9 cellular contexts compared by ENCODE assay signal in genomic region chr2:134669731-134670669, GRCh38. TPM values are rescaled to one million over a fixed set of nuclear protein-coding genes. Genes with fewer than 3 reads are reported as not detected.
A peak's percentile ranks its signal among the peaks of the same experiment; 100 is the strongest.
DNase-seq lines count a peak whose midpoint lies in the region; ATAC-seq and TF ChIP-seq lines count a peak whose summit lies in the region.
"Had no signal": no experiment of that assay in that cellular context is flagged by ENCODE, and none has a peak within 500 bp of the region (broad histone marks: within the 10 kb centered on the region; RNA-seq: fewer than 3 reads in every experiment).

No MANE protein-coding gene starts in this region.

- peak overlapping the region; percentile 78 for H3K27ac ChIP-seq in CD4-positive, CD25-positive, alpha-beta regulatory T cell (ENCODE audit: insufficient read depth, low read length, poor library complexity, severe bottlenecking)
- peak overlapping the region; percentile 68 for H3K27ac ChIP-seq in naive thymus-derived CD4-positive, alpha-beta T cell (ENCODE audit: low read depth, low read length)
- H3K27ac ChIP-seq in tibial artery = no peak overlapping the region

- H3K27ac Mint-ChIP-seq in CD4-positive, CD25-positive, alpha-beta regulatory T cell = peak overlapping the region; percentile 92 to 97 (median 94)
- peak overlapping the region; percentile 89 to 91 for H3K27ac Mint-ChIP-seq in T-cell
- H3K27ac Mint-ChIP-seq in naive thymus-derived CD4-positive, alpha-beta T cell = peak overlapping the region; percentile 74 to 96 (median 89)

- CTCF ChIA-PET in T-cell (lab: Charles Lee) = interaction anchor here (0.6 to 1.4 kb wide), 8 partner anchors 9 to 492 kb away, joined by 3 to 10 read pairs (median 4); no protein-coding TSS in a partner anchor
- CTCF ChIA-PET in naive thymus-derived CD4-positive, alpha-beta T cell (lab: Charles Lee) = interaction anchor here (0.5 to 1.5 kb wide), 2 partner anchors 10 to 39 kb away, joined by 3 to 5 read pairs; no protein-coding TSS in a partner anchor

- TF ChIP-seq CTCF in tibial artery (IDR thresholded peaks at IDR 0.05) = no peak

- peak; percentile 54 to 63 for ATAC-seq in CD4-positive, CD25-positive, alpha-beta regulatory T cell (ENCODE audit: low read depth in 2 of 2)
- ATAC-seq in T-cell (replicated peaks in 1 of 4) = peak; percentile 73 to 91 (median 75)
- peak; percentile 86 for ATAC-seq in naive thymus-derived CD4-positive, alpha-beta T cell
- ATAC-seq in HG03039 (IDR thresholded peaks at IDR 0.05; ENCODE audit: unreplicated experiment) = no peak

- H3K27me3 ChIP-seq in CD4-positive, CD25-positive, alpha-beta regulatory T cell (ENCODE audit: control insufficient read depth, insufficient read depth, low read length) = no peaks in the 10 kb centered on the region
- H3K27me3 ChIP-seq in naive thymus-derived CD4-positive, alpha-beta T cell (ENCODE audit: control insufficient read depth in 2 of 2, insufficient read depth in 2 of 2, low read length in 2 of 2) = no peaks in the 10 kb centered on the region
- H3K27me3 ChIP-seq in tibial artery = peaks cover 0 to 8% of the 10 kb centered on the region in 2 donors

- peaks cover 22 to 90% (median 53%) of the 10 kb centered on the region in 4 donors for H3K4me1 Mint-ChIP-seq in CD4-positive, CD25-positive, alpha-beta regulatory T cell
- H3K4me1 Mint-ChIP-seq in T-cell = peaks cover 81 to 86% (median 85%) of the 10 kb centered on the region in 3 donors
- H3K4me1 Mint-ChIP-seq in naive thymus-derived CD4-positive, alpha-beta T cell = peaks cover 56 to 82% (median 69%) of the 10 kb centered on the region in 7 donors

- H3K4me3 Mint-ChIP-seq in CD4-positive, CD25-positive, alpha-beta regulatory T cell = peak overlapping the region; percentile 53 to 77 (median 70)
- peak overlapping the region; percentile 49 to 78 (median 66) for H3K4me3 Mint-ChIP-seq in T-cell
- H3K4me3 Mint-ChIP-seq in naive thymus-derived CD4-positive, alpha-beta T cell = peak overlapping the region; percentile 62 to 82 (median 70)

- intact Hi-C loops in naive thymus-derived CD4-positive, alpha-beta T cell (cut with micrococcal nuclease) = loop anchor here (1.0 to 10.0 kb wide), 12 partner anchors 9 to 1206 kb away; partner anchors contain the start of genes CCNT2 (in 2 of the 2), RAB3GAP1 (in 2 of the 2), UBXN4 (in 2 of the 2) and MCM6 (in 1 of the 2)
- intact Hi-C loops in tibial artery (cut with DNase I; ENCODE audit: low total_unique reads) = no loop called here

- peaks cover 76% of the 10 kb centered on the region for H3K4me1 ChIP-seq in CD4-positive, CD25-positive, alpha-beta regulatory T cell (ENCODE audit: control insufficient read depth, insufficient read depth, low read length, poor library complexity, severe bottlenecking)
- peaks cover 54 to 61% of the 10 kb centered on the region in 2 donors for H3K4me1 ChIP-seq in naive thymus-derived CD4-positive, alpha-beta T cell (ENCODE audit: control insufficient read depth in 2 of 2, insufficient read depth in 2 of 2, low read length in 2 of 2)
- H3K4me1 ChIP-seq in tibial artery = no peaks in the 10 kb centered on the region

- no peaks in the 10 kb centered on the region for H3K36me3 Mint-ChIP-seq in CD4-positive, CD25-positive, alpha-beta regulatory T cell
- no peaks in the 10 kb centered on the region for H3K36me3 Mint-ChIP-seq in T-cell
- peaks cover 0 to 2% (median 0%) of the 10 kb centered on the region in 5 donors for H3K36me3 Mint-ChIP-seq in naive thymus-derived CD4-positive, alpha-beta T cell

- POLR2A ChIA-PET in T-cell (lab: Charles Lee) = interaction anchor here (0.5 to 1.6 kb wide), 8 partner anchors 9 to 1459 kb away, joined by 3 to 8 read pairs (median 4); no protein-coding TSS in a partner anchor
- POLR2A ChIA-PET in naive thymus-derived CD4-positive, alpha-beta T cell (lab: Charles Lee) = interaction anchor here (0.6 to 3.3 kb wide), 4 partner anchors 10 to 248 kb away, joined by 3 to 25 read pairs (median 10); no protein-coding TSS in a partner anchor

- peaks cover 0 to 3% (median 0%) of the 10 kb centered on the region in 7 donors for H3K9me3 Mint-ChIP-seq in CD4-positive, CD25-positive, alpha-beta regulatory T cell
- H3K9me3 Mint-ChIP-seq in T-cell = peaks cover 0 to 4% (median 0%) of the 10 kb centered on the region in 3 donors
- H3K9me3 Mint-ChIP-seq in naive thymus-derived CD4-positive, alpha-beta T cell = peaks cover 0 to 6% (median 0%) of the 10 kb centered on the region in 11 donors

- H3K36me3 ChIP-seq in CD4-positive, CD25-positive, alpha-beta regulatory T cell (ENCODE audit: control insufficient read depth, insufficient read depth, low read length) = no peaks in the 10 kb centered on the region
- H3K36me3 ChIP-seq in naive thymus-derived CD4-positive, alpha-beta T cell (ENCODE audit: control insufficient read depth in 2 of 3, insufficient read depth in 3 of 3, low read length in 3 of 3) = no peaks in the 10 kb centered on the region
- no peaks in the 10 kb centered on the region for H3K36me3 ChIP-seq in tibial artery

- H3K4me3 ChIP-seq in CD4-positive, CD25-positive, alpha-beta regulatory T cell (ENCODE audit: low read depth, low read length) = peak overlapping the region; percentile 43
- peak overlapping the region; percentile 43 for H3K4me3 ChIP-seq in naive thymus-derived CD4-positive, alpha-beta T cell (ENCODE audit: low read length)
- H3K4me3 ChIP-seq in tibial artery = no peak overlapping the region

- H3K27me3 Mint-ChIP-seq in CD4-positive, CD25-positive, alpha-beta regulatory T cell = no peaks in the 10 kb centered on the region
- H3K27me3 Mint-ChIP-seq in T-cell = no peaks in the 10 kb centered on the region
- H3K27me3 Mint-ChIP-seq in naive thymus-derived CD4-positive, alpha-beta T cell = peaks cover 0 to 37% (median 4%) of the 10 kb centered on the region in 5 donors

- peak; percentile 45 to 85 (median 71) for DNase-seq in CD4-positive, CD25-positive, alpha-beta regulatory T cell
- DNase-seq in T-cell (peak; percentile 58 to 92 (median 78)), tibial artery (no peak), NCI-H1930 (lab: John Stamatoyannopoulos, UW) (no peak), AG08395 (ENCODE audit: low spot score) (no peak)
- peak; percentile 31 for DNase-seq in activated naive CD4-positive, alpha-beta T cell treated with anti-CD3 and anti-CD28 coated beads, Interleukin-2, amount 50 U/mL, for 16 hours
- DNase-seq in naive thymus-derived CD4-positive, alpha-beta T cell = peak; percentile 32 to 95 (median 93)
- DNase-seq: NCI-H226 had no signal

- H3K9me3 ChIP-seq in CD4-positive, CD25-positive, alpha-beta regulatory T cell (ENCODE audit: control insufficient read depth in 2 of 2, low read length in 2 of 2) = no peaks in the 10 kb centered on the region
- H3K9me3 ChIP-seq in naive thymus-derived CD4-positive, alpha-beta T cell (ENCODE audit: control insufficient read depth in 2 of 3, low read length in 3 of 3) = no peaks in the 10 kb centered on the region
- no peaks in the 10 kb centered on the region for H3K9me3 ChIP-seq in tibial artery

RNA-seq across cellular contexts. Expression of gene TMEM163, which starts 48.8 kb away (rescaled TPM):
- total RNA-seq in CD4-positive, CD25-positive, alpha-beta regulatory T cell = 0.64 TPM
- polyA plus RNA-seq in CD4-positive, CD25-positive, alpha-beta regulatory T cell = 1 to 10 TPM in 1 of 4 donors, under 1 TPM in 3; 0.08 to 1.0 (median 0.30) TPM
- under 1 TPM; 0.18 to 0.73 (median 0.35) TPM for total RNA-seq in T-cell
- under 1 TPM in 3 of 5 experiments, not detected in 2; 0.21 to 0.71 (median 0.39) TPM for total RNA-seq in naive thymus-derived CD4-positive, alpha-beta T cell
- under 1 TPM; 0.13 to 0.21 TPM for polyA plus RNA-seq in naive thymus-derived CD4-positive, alpha-beta T cell

Comparison
In these comparisons a context has a peak if more than half of its experiments do, and no peak if none do; other contexts are left out.
1. DNase-seq: peak in CD4-positive, CD25-positive, alpha-beta regulatory T cell (3 of 3), T-cell (34 of 34), activated naive CD4-positive, alpha-beta T cell treated with anti-CD3 and anti-CD28 coated beads, Interleukin-2, amount 50 U/mL, for 16 hours (single experiment) and naive thymus-derived CD4-positive, alpha-beta T cell (9 of 9); none in tibial artery (0 of 2), NCI-H1930 (0 of 2) and AG08395 (single experiment).
2. H3K27ac ChIP-seq: peak in CD4-positive, CD25-positive, alpha-beta regulatory T cell (single experiment) and naive thymus-derived CD4-positive, alpha-beta T cell (single experiment); none in tibial artery (0 of 2).
3. H3K4me3 ChIP-seq: peak in CD4-positive, CD25-positive, alpha-beta regulatory T cell (single experiment) and naive thymus-derived CD4-positive, alpha-beta T cell (single experiment); none in tibial artery (0 of 2).
4. Peak in every context shown above with its lines, with median percentiles within 50 percentile points of each other: H3K27ac Mint-ChIP-seq and H3K4me3 Mint-ChIP-seq.